ENCODE assay signal across 7 cellular contexts in genomic region chr17:80254396-80255241, GRCh38.
DNase-seq lines count a peak whose midpoint lies in the region; ATAC-seq and FAIRE-seq lines count a peak whose summit lies in the region.

No MANE protein-coding gene starts in this region.

- H3K36me3 Mint-ChIP-seq in activated naive CD4-positive, alpha-beta T cell treated with anti-CD3 and anti-CD28 coated beads, Interleukin-2, amount 10 ng/mL, durations not matched to agents 7 days and 5 days = peaks cover under 1% of the 10 kb centered on the region

- peak; percentile 98 for FAIRE-seq in RCC 7860 (lab: Jason Lieb, UNC)

- H3K27ac Mint-ChIP-seq in activated naive CD4-positive, alpha-beta T cell treated with anti-CD3 and anti-CD28 coated beads, Interleukin-2, amount 10 ng/mL, durations not matched to agents 7 days and 5 days = peak overlapping the region; percentile 86

- DNase-seq in RCC 7860 (ENCODE audit: low spot score) (peak; percentile 99), iris pigment epithelial cell (ENCODE audit: low read depth) (peak; percentile 93)
- peak; percentile 76 for DNase-seq in activated naive CD4-positive, alpha-beta T cell treated with anti-CD3 and anti-CD28 coated beads, Interleukin-2, amount 10 ng/mL, durations not matched to agents 7 days and 5 days
- peak; percentile 32 for DNase-seq in stimulated activated CD8-positive, alpha-beta memory T cell treated with anti-CD3 and anti-CD28 coated beads, Interleukin-12 subunit alpha, Interleukin-12 subunit beta, amount 100 ng/mL, for 4 hours (ENCODE audit: low read depth)

- ATAC-seq in GM18498 (IDR thresholded peaks at IDR 0.05; ENCODE audit: unreplicated experiment) (peak; percentile 73), HG03135 (IDR thresholded peaks at IDR 0.05; ENCODE audit: unreplicated experiment) (peak; percentile 46), GM21529 (IDR thresholded peaks at IDR 0.05; ENCODE audit: unreplicated experiment) (no peak)

- H3K4me1 Mint-ChIP-seq in activated naive CD4-positive, alpha-beta T cell treated with anti-CD3 and anti-CD28 coated beads, Interleukin-2, amount 10 ng/mL, durations not matched to agents 7 days and 5 days = peaks cover 74% of the 10 kb centered on the region

- CTCF ChIA-PET in activated naive CD4-positive, alpha-beta T cell treated with anti-CD3 and anti-CD28 coated beads, Interleukin-2, amount 10 ng/mL, durations not matched to agents 7 days and 5 days (lab: Charles Lee) = interaction anchor here (1.4 kb wide), 1 partner anchor 173 kb away, joined by 3 read pairs; no protein-coding TSS in a partner anchor

- H3K4me3 Mint-ChIP-seq in activated naive CD4-positive, alpha-beta T cell treated with anti-CD3 and anti-CD28 coated beads, Interleukin-2, amount 10 ng/mL, durations not matched to agents 7 days and 5 days = peak overlapping the region; percentile 14

- H3K27me3 Mint-ChIP-seq in activated naive CD4-positive, alpha-beta T cell treated with anti-CD3 and anti-CD28 coated beads, Interleukin-2, amount 10 ng/mL, durations not matched to agents 7 days and 5 days = no peaks in the 10 kb centered on the region

- no peaks in the 10 kb centered on the region for H3K9me3 Mint-ChIP-seq in activated naive CD4-positive, alpha-beta T cell treated with anti-CD3 and anti-CD28 coated beads, Interleukin-2, amount 10 ng/mL, durations not matched to agents 7 days and 5 days

Comparison
In these comparisons a context has a peak if more than half of its experiments do, and no peak if none do; other contexts are left out.
1. DNase-seq: peak in every context shown above with its lines; median percentile 99 in RCC 7860; 93 in iris pigment epithelial cell; 76 in activated naive CD4-positive, alpha-beta T cell treated with anti-CD3 and anti-CD28 coated beads, Interleukin-2, amount 10 ng/mL, durations not matched to agents 7 days and 5 days; 32 in stimulated activated CD8-positive, alpha-beta memory T cell treated with anti-CD3 and anti-CD28 coated beads, Interleukin-12 subunit alpha, Interleukin-12 subunit beta, amount 100 ng/mL, for 4 hours.